32 cellular contexts compared by ENCODE assay signal in the genomic region with DNA sequence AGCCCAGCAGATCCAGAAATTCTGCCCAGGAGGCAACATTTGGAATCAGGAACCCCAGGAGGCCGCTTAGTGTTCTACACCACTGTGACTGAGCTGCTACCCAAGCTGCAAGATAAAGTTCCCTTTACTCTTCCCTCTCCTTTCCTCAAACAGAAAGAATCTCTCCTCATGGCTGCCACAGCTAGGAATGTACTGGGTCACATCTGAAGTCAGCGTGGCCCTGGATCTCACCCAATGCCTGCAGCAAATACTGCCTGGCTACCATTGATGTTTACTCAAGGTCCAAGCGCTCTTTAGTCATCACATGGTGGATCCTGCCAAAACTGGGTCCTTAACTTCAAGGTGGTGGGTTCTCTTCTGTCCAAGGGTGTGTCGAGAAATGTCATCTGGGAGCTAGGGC.
"Had no signal": no experiment of that assay in that cellular context is flagged by ENCODE, and none has a peak within 500 bp of the region (broad histone marks: within the 10 kb centered on the region; RNA-seq: fewer than 3 reads in every experiment).

No MANE protein-coding gene starts in this region.

- H3K27me3 Mint-ChIP-seq: activated B cell treated with CpG ODN at 0.5 μM for 24 hours; activated CD4-positive, alpha-beta memory T cell treated with anti-CD3 and anti-CD28 coated beads for 36 hours; activated CD4-positive, alpha-beta T cell treated with anti-CD3 and anti-CD28 coated beads, Interleukin-2, amount 10 ng/mL, durations not matched to agents 24 days and 14 days; activated CD8-positive, alpha-beta T cell treated with anti-CD3 and anti-CD28 coated beads for 36 hours; activated naive CD4-positive, alpha-beta T cell treated with anti-CD3 and anti-CD28 coated beads, Interleukin-2, amount 10 ng/mL, durations not matched to agents 7 days and 5 days; activated naive CD4-positive, alpha-beta T cell treated with anti-CD3 and anti-CD28 coated beads, Interleukin-2, amount 50 U/mL, for 24 hours; activated naive CD8-positive, alpha-beta T cell; activated naive CD8-positive, alpha-beta T cell treated with anti-CD3 and anti-CD28 coated beads, Interleukin-2, amount 10 ng/mL, durations not matched to agents 7 days and 5 days; activated naive CD8-positive, alpha-beta T cell treated with anti-CD3 and anti-CD28 coated beads, Interleukin-2, amount 50 U/mL, for 24 hours; brain had no signal

- H3K9me3 Mint-ChIP-seq: activated CD4-positive, alpha-beta memory T cell treated with anti-CD3 and anti-CD28 coated beads for 36 hours; activated T-helper 2 cell treated with anti-CD3 and anti-CD28 coated beads, Interferon-gamma antibody, Interleukin-2, Interleukin-4, amounts not matched to agents 10 μg/mL and 5 μg/mL and 100 μg/mL, durations not matched to agents 14 hours and 24 hours and 36 hours; brain had no signal

- H3K4me1 ChIP-seq: ascending aorta had no signal

- H3K4me3 Mint-ChIP-seq: activated B cell treated with CpG ODN at 0.5 μM for 24 hours; activated CD4-positive, alpha-beta memory T cell treated with anti-CD3 and anti-CD28 coated beads for 36 hours; activated CD4-positive, alpha-beta T cell treated with anti-CD3 and anti-CD28 coated beads, Interleukin-2, amount 10 ng/mL, durations not matched to agents 24 days and 14 days; activated CD8-positive, alpha-beta T cell treated with anti-CD3 and anti-CD28 coated beads for 36 hours; activated naive CD4-positive, alpha-beta T cell treated with anti-CD3 and anti-CD28 coated beads, Interleukin-2, amount 10 ng/mL, durations not matched to agents 7 days and 5 days; activated naive CD4-positive, alpha-beta T cell treated with anti-CD3 and anti-CD28 coated beads, Interleukin-2, amount 50 U/mL, for 24 hours; activated naive CD8-positive, alpha-beta T cell; activated naive CD8-positive, alpha-beta T cell treated with anti-CD3 and anti-CD28 coated beads, Interleukin-2, amount 10 ng/mL, durations not matched to agents 7 days and 5 days; activated naive CD8-positive, alpha-beta T cell treated with anti-CD3 and anti-CD28 coated beads, Interleukin-2, amount 50 U/mL, for 24 hours; brain; T-helper 1 cell treated with Interleukin-12 subunit alpha and Interleukin-12 subunit beta and Interleukin-4 antibody, amounts not matched to agents 30 μg/mL and 1 μg/mL, for 36 hours; T-helper 2 cell treated with Interferon-gamma antibody and Interleukin-4, amounts not matched to agents 5 μg/mL and 100 μg/mL, for 36 hours had no signal

- H3K36me3 Mint-ChIP-seq: activated CD4-positive, alpha-beta memory T cell treated with anti-CD3 and anti-CD28 coated beads for 36 hours; activated naive CD4-positive, alpha-beta T cell treated with anti-CD3 and anti-CD28 coated beads, Interleukin-2, amount 10 ng/mL, durations not matched to agents 7 days and 5 days; activated naive CD4-positive, alpha-beta T cell treated with anti-CD3 and anti-CD28 coated beads, Interleukin-2, amount 50 U/mL, for 24 hours; activated naive CD8-positive, alpha-beta T cell; activated naive CD8-positive, alpha-beta T cell treated with anti-CD3 and anti-CD28 coated beads, Interleukin-2, amount 10 ng/mL, durations not matched to agents 7 days and 5 days; brain had no signal

- H3K4me1 Mint-ChIP-seq: activated B cell treated with CpG ODN at 0.5 μM for 24 hours; activated CD4-positive, alpha-beta T cell treated with anti-CD3 and anti-CD28 coated beads, Interleukin-2, amount 10 ng/mL, durations not matched to agents 24 days and 14 days; activated naive CD4-positive, alpha-beta T cell treated with anti-CD3 and anti-CD28 coated beads, Interleukin-2, amount 10 ng/mL, durations not matched to agents 7 days and 5 days; activated naive CD4-positive, alpha-beta T cell treated with anti-CD3 and anti-CD28 coated beads, Interleukin-2, amount 50 U/mL, for 24 hours; activated naive CD8-positive, alpha-beta T cell treated with anti-CD3 and anti-CD28 coated beads, Interleukin-2, amount 10 ng/mL, durations not matched to agents 7 days and 5 days; activated naive CD8-positive, alpha-beta T cell treated with anti-CD3 and anti-CD28 coated beads, Interleukin-2, amount 50 U/mL, for 24 hours; brain had no signal

- ATAC-seq: activated CD8-positive, alpha-beta T cell treated with anti-CD3 and anti-CD28 coated beads for 36 hours; activated naive CD8-positive, alpha-beta T cell treated with anti-CD3 and anti-CD28 coated beads, Interleukin-2, amount 50 U/mL, for 24 hours had no signal

- H3K27me3 ChIP-seq: ascending aorta had no signal

- H3K27ac ChIP-seq: ascending aorta, VCaP had no signal

- DNase-seq: activated B cell treated with CpG ODN at 0.5 μM for 24 hours; activated CD4-positive, alpha-beta memory T cell treated with anti-CD3 and anti-CD28 coated beads for 36 hours; activated CD4-positive, alpha-beta T cell treated with anti-CD3 and anti-CD28 coated beads for 4 hours; activated CD4-positive, alpha-beta T cell treated with anti-CD3 and anti-CD28 coated beads, Interleukin-2, amount 10 ng/mL, durations not matched to agents 24 days and 14 days; activated CD4-positive, alpha-beta T cell treated with anti-CD3 and anti-CD28 coated beads, Interleukin-2, amount 50 U/mL, for 1 hour; activated CD4-positive, alpha-beta T cell treated with anti-CD3 and anti-CD28 coated beads, Interleukin-2, amount 50 U/mL, for 4 hours; activated CD4-positive, CD25-positive, alpha-beta regulatory T cell treated with anti-CD3 and anti-CD28 coated beads, Interleukin-2, amount 50 U/mL, for 72 hours; activated CD8-positive, alpha-beta memory T cell treated with anti-CD3 and anti-CD28 coated beads, Interleukin-2, amount 50 U/mL, for 4 hours; activated CD8-positive, alpha-beta T cell treated with anti-CD3 and anti-CD28 coated beads for 36 hours; activated effector memory CD4-positive, alpha-beta T cell treated with Interleukin-2 at 50 U/mL for 16 hours; activated gamma-delta T cell; activated naive CD4-positive, alpha-beta T cell treated with anti-CD3 and anti-CD28 coated beads, Interleukin-2, amount 10 ng/mL, durations not matched to agents 7 days and 5 days; activated naive CD4-positive, alpha-beta T cell treated with Interleukin-2 at 50 U/mL for 16 hours; activated naive CD8-positive, alpha-beta T cell treated with anti-CD3 and anti-CD28 coated beads, Interleukin-2, amount 10 ng/mL, durations not matched to agents 7 days and 5 days; activated naive CD8-positive, alpha-beta T cell treated with anti-CD3 and anti-CD28 coated beads, Interleukin-2, amount 50 U/mL, for 24 hours; activated T-cell treated with anti-CD3 and anti-CD28 coated beads for 4 hours; activated T-cell treated with anti-CD3 and anti-CD28 coated beads, Interleukin-2, amount 50 U/mL, for 1 hour; activated T-cell treated with anti-CD3 and anti-CD28 coated beads, Interleukin-2, amount 50 U/mL, for 48 hours; amygdala; anterior cingulate cortex; central memory CD4-positive, alpha-beta T cell; T-helper 1 cell; T-helper 2 cell; T-helper 9 cell had no signal

- H3K9me3 ChIP-seq: ascending aorta had no signal

- H3K27ac Mint-ChIP-seq: activated B cell treated with CpG ODN at 0.5 μM for 24 hours; activated CD4-positive, alpha-beta memory T cell treated with anti-CD3 and anti-CD28 coated beads for 36 hours; activated CD4-positive, alpha-beta T cell treated with anti-CD3 and anti-CD28 coated beads, Interleukin-2, amount 10 ng/mL, durations not matched to agents 24 days and 14 days; activated CD8-positive, alpha-beta T cell treated with anti-CD3 and anti-CD28 coated beads for 36 hours; activated naive CD4-positive, alpha-beta T cell treated with anti-CD3 and anti-CD28 coated beads, Interleukin-2, amount 10 ng/mL, durations not matched to agents 7 days and 5 days; activated naive CD4-positive, alpha-beta T cell treated with anti-CD3 and anti-CD28 coated beads, Interleukin-2, amount 50 U/mL, for 24 hours; activated naive CD8-positive, alpha-beta T cell; activated naive CD8-positive, alpha-beta T cell treated with anti-CD3 and anti-CD28 coated beads, Interleukin-2, amount 10 ng/mL, durations not matched to agents 7 days and 5 days; activated naive CD8-positive, alpha-beta T cell treated with anti-CD3 and anti-CD28 coated beads, Interleukin-2, amount 50 U/mL, for 24 hours; activated T-helper 2 cell treated with anti-CD3 and anti-CD28 coated beads, Interferon-gamma antibody, Interleukin-2, Interleukin-4, amounts not matched to agents 10 μg/mL and 5 μg/mL and 100 μg/mL, durations not matched to agents 14 hours and 24 hours and 36 hours; brain; T-helper 1 cell treated with Interleukin-12 subunit alpha and Interleukin-12 subunit beta and Interleukin-4 antibody, amounts not matched to agents 30 μg/mL and 1 μg/mL, for 36 hours; T-helper 2 cell treated with Interferon-gamma antibody and Interleukin-4, amounts not matched to agents 5 μg/mL and 100 μg/mL, for 36 hours had no signal
